ENCODE assay signal across 11 cellular contexts in the genomic region with DNA sequence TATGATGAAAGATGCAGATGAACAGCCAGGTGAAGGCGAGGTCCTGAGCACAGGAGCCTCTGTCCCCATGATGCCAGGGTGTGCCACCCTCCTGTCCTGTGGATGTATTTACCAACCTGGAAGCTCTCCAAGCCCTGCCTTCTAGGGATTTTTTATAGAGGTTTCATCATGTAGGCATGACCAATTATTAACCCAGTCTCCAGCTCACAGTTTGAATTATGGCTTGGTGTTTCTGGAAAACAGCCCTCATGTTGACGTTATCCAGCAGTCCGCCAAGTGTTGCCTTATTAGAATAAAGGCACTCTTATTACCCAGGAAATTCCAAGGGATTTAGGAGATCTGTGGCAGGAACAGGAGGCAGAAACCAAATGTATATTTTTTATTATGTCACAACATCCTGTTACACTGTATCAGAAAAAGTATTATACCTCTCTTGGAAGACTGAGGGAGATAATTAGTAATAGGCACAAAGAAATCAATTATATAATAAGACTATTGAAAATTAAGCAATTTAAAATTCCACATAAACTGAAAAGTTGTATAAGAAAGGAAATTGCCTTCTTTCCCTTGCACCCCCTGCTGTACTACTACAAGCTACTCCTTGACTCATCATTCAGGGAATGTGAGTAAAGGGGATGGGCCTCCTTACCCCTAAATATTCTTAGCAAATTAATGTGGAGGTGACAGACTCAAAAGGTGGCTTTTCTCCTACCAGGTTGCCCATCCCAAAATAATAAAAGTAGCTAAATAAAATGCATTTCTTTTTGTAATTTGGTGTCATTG.
DNase-seq lines count a peak whose midpoint lies in the region; ATAC-seq, FAIRE-seq and TF ChIP-seq lines count a peak whose summit lies in the region.
"Had no signal": no experiment of that assay in that cellular context is flagged by ENCODE, and none has a peak within 500 bp of the region (broad histone marks: within the 10 kb centered on the region; RNA-seq: fewer than 3 reads in every experiment).

No MANE protein-coding gene starts in this region.

- TF ChIP-seq EP300 in HepG2 (IDR thresholded peaks at IDR 0.05; ENCODE audit: low read depth in 2 of 2, low read length in 2 of 2): no peak
- no peak for TF ChIP-seq EP300 in HepG2 (CRISPR knock-in tag; IDR thresholded peaks at IDR 0.05; ENCODE audit: borderline replicate concordance)

- FAIRE-seq in HepG2 (lab: Jason Lieb, UNC): no peak

- H3K36me3 ChIP-seq in liver (ENCODE audit: control insufficient read depth in 4 of 4, insufficient read depth in 3 of 4, low read depth in 1 of 4, low read length in 3 of 4) (no peaks in the 10 kb centered on the region), HepG2 (replicated peaks in 1 of 2; ENCODE audit: control insufficient read depth in 1 of 2, insufficient read depth in 2 of 2, low read length in 2 of 2) (no peaks in the 10 kb centered on the region)

- no peaks in the 10 kb centered on the region for H3K79me2 ChIP-seq in HepG2 (ENCODE audit: insufficient read depth, low read length)

- TF ChIP-seq POLR2A in HepG2 (IDR thresholded peaks at IDR 0.05; ENCODE audit: insufficient read depth in 1 of 2, low read depth in 2 of 2, low read length in 2 of 2) (no peak), lower leg skin (IDR thresholded peaks at IDR 0.05) (no peak)

- H4K20me1 ChIP-seq in HepG2 (ENCODE audit: insufficient read depth, low read length): no peaks in the 10 kb centered on the region

- WGBS in liver: 19% methylated on average over 3 of the region's 3 CpGs
- 3% methylated on average over 3 of the region's 3 CpGs for WGBS in HepG2 (ENCODE audit: low lambda C conversion rate)
- 42 to 43% methylated on average over 3 of the region's 3 CpGs for whole genome bisulfite sequencing in lower leg skin, 2 donors

- H3K4me2 ChIP-seq in HepG2 (ENCODE audit: low read depth, low read length): no peak overlapping the region

- POLR2A ChIA-PET in HepG2 (lab: Yijun Ruan, JAX): no interaction called here

- H3K27ac ChIP-seq in liver (ENCODE audit: low read depth in 1 of 2, low read length in 2 of 2): peak overlapping the region; percentile 43 to 47
- H3K27ac ChIP-seq in HepG2 (ENCODE audit: extremely low read length, insufficient read depth, low read length): no peak overlapping the region
- H3K27ac ChIP-seq in VCaP: peak overlapping the region; percentile 27

- CTCF ChIA-PET in HepG2 (lab: Yijun Ruan, JAX; ENCODE audit: low intra/inter-chr PET ratio, low total read pairs): no interaction called here

- TF ChIP-seq CTCF in liver (IDR thresholded peaks at IDR 0.05; ENCODE audit: low read depth, low read length, missing input control): no peak
- TF ChIP-seq CTCF in HepG2 (CRISPR knock-in tag; IDR thresholded peaks at IDR 0.05): no peak
- TF ChIP-seq CTCF in VCaP (conservative IDR thresholded peaks at IDR 0.05): no peak
- no peak for TF ChIP-seq CTCF in lower leg skin (IDR thresholded peaks at IDR 0.05)

- intact Hi-C loops in HepG2 (cut with micrococcal nuclease; ENCODE audit: unreplicated experiment) (no loop called here), lower leg skin (cut with DNase I; ENCODE audit: low total_unique reads) (no loop called here)

- H3K4me1 ChIP-seq in liver (ENCODE audit: control insufficient read depth in 4 of 4, insufficient read depth in 4 of 4, low read length in 3 of 4) (peaks cover 6 to 32% (median 25%) of the 10 kb centered on the region in 4 donors), HepG2 (ENCODE audit: insufficient read depth, low read length) (no peaks in the 10 kb centered on the region)

- BruUV-seq in HepG2 (replicated peaks; lab: Mats Ljungman, UMichigan): no TSS peak

- no peak overlapping the region for H2AFZ ChIP-seq in HepG2 (ENCODE audit: low read length)

- no peak overlapping the region for H3K4me3 ChIP-seq in liver (ENCODE audit: low read depth in 1 of 3, low read length in 3 of 3)
- no peak overlapping the region for H3K4me3 ChIP-seq in HepG2 (replicated peaks in 1 of 3; ENCODE audit: insufficient read depth in 1 of 3, low read depth in 2 of 3, low read length in 3 of 3)
- no peak overlapping the region for H3K4me3 ChIP-seq in lower leg skin (ENCODE audit: low read depth, poor library complexity, severe bottlenecking)

- in situ Hi-C loops in HepG2 (cut with HindIII; ENCODE audit: extremely low pct_ligation_motif_present, low pct_unique_long_range_greater_than_20kb): no loop called here

- DNase-seq in HepG2 (ENCODE audit: low spot score) (no peak), kidney tubule cell (ENCODE audit: low spot score) (peak; percentile 97), lower leg skin (ENCODE audit: low spot score in 2 of 2) (no peak)
- DNase-seq in stimulated activated CD4-positive, alpha-beta T cell treated with anti-CD3 and anti-CD28 coated beads, Interleukin-12 subunit alpha, Interleukin-12 subunit beta, amount 100 ng/mL, for 4 hours: no peak
- no peak for DNase-seq in stimulated activated CD4-positive, alpha-beta T cell treated with anti-CD3 and anti-CD28 coated beads, Interleukin-1b, Interleukin-23, amount 100 ng/mL, for 48 hours
- DNase-seq: activated CD8-positive, alpha-beta memory T cell treated with anti-CD3 and anti-CD28 coated beads, Interleukin-2, amount 50 U/mL, for 4 hours; CD4-positive, CD25-positive, alpha-beta regulatory T cell; stimulated activated naive CD8-positive, alpha-beta T cell treated with anti-CD3 and anti-CD28 coated beads, Interleukin-15, Interleukin-2, amounts not matched to agents 100 U/mL and 50 U/mL, for 24 hours had no signal

- ATAC-seq in HepG2 (no peak), GM18861 (IDR thresholded peaks at IDR 0.05; ENCODE audit: unreplicated experiment) (no peak)
- ATAC-seq: stimulated activated naive CD8-positive, alpha-beta T cell treated with anti-CD3 and anti-CD28 coated beads, Interleukin-15, Interleukin-2, amounts not matched to agents 100 U/mL and 50 U/mL, for 24 hours had no signal

- H3K27me3 ChIP-seq in liver (ENCODE audit: control insufficient read depth in 4 of 4, insufficient read depth in 4 of 4, low read length in 3 of 4): no peaks in the 10 kb centered on the region
- H3K27me3 ChIP-seq in HepG2 (ENCODE audit: control insufficient read depth in 1 of 2, insufficient read depth in 2 of 2, low read length in 2 of 2): no peaks in the 10 kb centered on the region

- TF ChIP-seq RAD21 in liver (IDR thresholded peaks at IDR 0.05) (peak; percentile 40 to 62), HepG2 (CRISPR knock-in tag; IDR thresholded peaks at IDR 0.05) (no peak)

- no peaks in the 10 kb centered on the region for H3K9me3 ChIP-seq in liver (ENCODE audit: control insufficient read depth in 4 of 4, low read length in 3 of 4)
- no peaks in the 10 kb centered on the region for H3K9me3 ChIP-seq in HepG2 (ENCODE audit: low read length)

- no peak overlapping the region for H3K9ac ChIP-seq in liver (ENCODE audit: low read depth in 1 of 2, low read length in 2 of 2)
- H3K9ac ChIP-seq in HepG2 (ENCODE audit: insufficient read depth, low read depth, low read length): no peak overlapping the region

TF ChIP-seq in liver, 16 proteins besides CTCF, POLR2A, EP300 and RAD21 (continues in another document):
- TF ChIP-seq, protein P1, sequence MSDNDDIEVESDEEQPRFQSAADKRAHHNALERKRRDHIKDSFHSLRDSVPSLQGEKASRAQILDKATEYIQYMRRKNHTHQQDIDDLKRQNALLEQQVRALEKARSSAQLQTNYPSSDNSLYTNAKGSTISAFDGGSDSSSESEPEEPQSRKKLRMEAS (IDR thresholded peaks at IDR 0.05): peak; percentile 65
- TF ChIP-seq, protein P2, sequence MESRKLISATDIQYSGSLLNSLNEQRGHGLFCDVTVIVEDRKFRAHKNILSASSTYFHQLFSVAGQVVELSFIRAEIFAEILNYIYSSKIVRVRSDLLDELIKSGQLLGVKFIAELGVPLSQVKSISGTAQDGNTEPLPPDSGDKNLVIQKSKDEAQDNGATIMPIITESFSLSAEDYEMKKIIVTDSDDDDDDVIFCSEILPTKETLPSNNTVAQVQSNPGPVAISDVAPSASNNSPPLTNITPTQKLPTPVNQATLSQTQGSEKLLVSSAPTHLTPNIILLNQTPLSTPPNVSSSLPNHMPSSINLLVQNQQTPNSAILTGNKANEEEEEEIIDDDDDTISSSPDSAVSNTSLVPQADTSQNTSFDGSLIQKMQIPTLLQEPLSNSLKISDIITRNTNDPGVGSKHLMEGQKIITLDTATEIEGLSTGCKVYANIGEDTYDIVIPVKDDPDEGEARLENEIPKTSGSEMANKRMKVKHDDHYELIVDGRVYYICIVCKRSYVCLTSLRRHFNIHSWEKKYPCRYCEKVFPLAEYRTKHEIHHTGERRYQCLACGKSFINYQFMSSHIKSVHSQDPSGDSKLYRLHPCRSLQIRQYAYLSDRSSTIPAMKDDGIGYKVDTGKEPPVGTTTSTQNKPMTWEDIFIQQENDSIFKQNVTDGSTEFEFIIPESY (IDR thresholded peaks at IDR 0.05): peak; percentile 67
- peak; percentile 13 for TF ChIP-seq HNF4G (IDR thresholded peaks at IDR 0.05)
- TF ChIP-seq EGR1 (IDR thresholded peaks at IDR 0.05; ENCODE audit: low read depth in 2 of 2): no peak
- TF ChIP-seq NR2F2 (IDR thresholded peaks at IDR 0.05): no peak
- peak; percentile 88 for TF ChIP-seq FOXA2 (IDR thresholded peaks at IDR 0.05)
- TF ChIP-seq HNF4A (conservative IDR thresholded peaks at IDR 0.05): peak; percentile 56 to 72

TF ChIP-seq in HepG2, 621 proteins besides CTCF, POLR2A, EP300 and RAD21 (continues in another document):
- TF ChIP-seq KDM5B (CRISPR knock-in tag; IDR thresholded peaks at IDR 0.05; ENCODE audit: borderline replicate concordance) (no peak), NFIB (CRISPR knock-in tag; IDR thresholded peaks at IDR 0.05; ENCODE audit: borderline replicate concordance) (no peak), CREM (IDR thresholded peaks at IDR 0.05) (no peak), CREM (CRISPR knock-in tag; IDR thresholded peaks at IDR 0.05) (no peak)
- TF ChIP-seq, protein P3, sequence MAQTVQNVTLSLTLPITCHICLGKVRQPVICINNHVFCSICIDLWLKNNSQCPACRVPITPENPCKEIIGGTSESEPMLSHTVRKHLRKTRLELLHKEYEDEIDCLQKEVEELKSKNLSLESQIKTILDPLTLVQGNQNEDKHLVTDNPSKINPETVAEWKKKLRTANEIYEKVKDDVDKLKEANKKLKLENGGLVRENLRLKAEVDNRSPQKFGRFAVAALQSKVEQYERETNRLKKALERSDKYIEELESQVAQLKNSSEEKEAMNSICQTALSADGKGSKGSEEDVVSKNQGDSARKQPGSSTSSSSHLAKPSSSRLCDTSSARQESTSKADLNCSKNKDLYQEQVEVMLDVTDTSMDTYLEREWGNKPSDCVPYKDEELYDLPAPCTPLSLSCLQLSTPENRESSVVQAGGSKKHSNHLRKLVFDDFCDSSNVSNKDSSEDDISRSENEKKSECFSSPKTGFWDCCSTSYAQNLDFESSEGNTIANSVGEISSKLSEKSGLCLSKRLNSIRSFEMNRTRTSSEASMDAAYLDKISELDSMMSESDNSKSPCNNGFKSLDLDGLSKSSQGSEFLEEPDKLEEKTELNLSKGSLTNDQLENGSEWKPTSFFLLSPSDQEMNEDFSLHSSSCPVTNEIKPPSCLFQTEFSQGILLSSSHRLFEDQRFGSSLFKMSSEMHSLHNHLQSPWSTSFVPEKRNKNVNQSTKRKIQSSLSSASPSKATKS (CRISPR knock-in tag; IDR thresholded peaks at IDR 0.05): no peak
